ENCODE assay signal across 10 cellular contexts in the genomic region with DNA sequence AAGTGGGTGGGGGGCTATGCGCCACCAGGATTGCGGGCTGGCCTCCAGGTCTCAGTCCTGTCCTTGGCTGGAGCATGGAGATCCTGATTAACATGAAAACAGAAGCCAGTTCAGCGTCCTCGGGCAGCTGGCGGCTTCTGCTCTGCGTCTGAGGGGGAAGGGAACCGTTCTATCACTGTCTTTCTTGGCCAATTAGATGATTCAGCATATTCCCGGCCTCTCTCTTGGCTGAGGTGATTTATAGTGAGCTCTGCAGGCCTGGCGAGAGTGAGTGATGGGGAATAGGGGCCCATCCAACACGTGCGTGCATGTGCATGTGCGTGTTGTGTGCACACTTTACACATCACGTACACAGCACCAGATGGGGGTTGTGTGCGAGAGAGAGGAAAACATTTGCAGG.
DNase-seq lines count a peak whose midpoint lies in the region; ATAC-seq and TF ChIP-seq lines count a peak whose summit lies in the region.
"Had no signal": no experiment of that assay in that cellular context is flagged by ENCODE, and none has a peak within 500 bp of the region (broad histone marks: within the 10 kb centered on the region; RNA-seq: fewer than 3 reads in every experiment).

No MANE protein-coding gene starts in this region.

- in situ Hi-C loops in GM13976 (cut with MboI; ENCODE audit: low sequenced_read_pairs, unreplicated experiment): no loop called here

- H3F3A ChIP-seq in MM.1S (ENCODE audit: insufficient read depth, low read length): no peaks in the 10 kb centered on the region

- H3K4me1 ChIP-seq in HEK293 (ENCODE audit: control insufficient read depth, insufficient read depth, low read length): no peaks in the 10 kb centered on the region
- no peaks in the 10 kb centered on the region for H3K4me1 ChIP-seq in heart left ventricle
- no peaks in the 10 kb centered on the region for H3K4me1 ChIP-seq in MM.1S (ENCODE audit: low read length)
- H3K4me1 ChIP-seq: SJSA1 had no signal

- no peak for TF ChIP-seq POLR2A in heart left ventricle (IDR thresholded peaks at IDR 0.05)

- DNase-seq in OCI-M1 (lab: John Stamatoyannopoulos, UW) (peak; percentile 84), heart left ventricle (peak; percentile 12 to 52 (median 36)), renal cortical epithelial cell (ENCODE audit: low read depth) (peak; percentile 15), GM13976 (ENCODE audit: low spot score) (no peak), NCI-H187 treated with DMSO at 0.1 percent for 48 hours (lab: John Stamatoyannopoulos, UW) (no peak), MM.1S (no peak)
- no peak for DNase-seq in stimulated activated CD4-positive, alpha-beta T cell treated with anti-CD3 and anti-CD28 coated beads, Interleukin-15, amount 100 ng/mL, for 24 hours
- DNase-seq: stimulated activated naive B cell treated with anti-CD40 and anti-IgM and Interleukin-4, amounts not matched to agents 10 μg/mL and 1 μg/mL and 100 μg/mL, for 72 hours had no signal

- H3K27me3 ChIP-seq in heart left ventricle (peaks cover 0 to 20% (median 0%) of the 10 kb centered on the region in 9 donors), MM.1S (replicated peaks; ENCODE audit: insufficient read depth, low read length) (no peaks in the 10 kb centered on the region)
- H3K27me3 ChIP-seq: SJSA1 had no signal

- H2AFZ ChIP-seq in MM.1S (ENCODE audit: low read length): no peak overlapping the region

- H3K4me2 ChIP-seq in MM.1S (ENCODE audit: low read depth, low read length): no peak overlapping the region

- peak in 3 of 4 donors; percentile 49 to 70 (median 67) for ATAC-seq in heart left ventricle
- ATAC-seq: stimulated activated naive B cell treated with anti-CD40 and anti-IgM and Interleukin-4, amounts not matched to agents 10 μg/mL and 1 μg/mL and 100 μg/mL, for 72 hours had no signal

- POLR2A ChIA-PET in HEK293 (lab: Yijun Ruan, JAX): no interaction called here

- intact Hi-C loops in heart left ventricle (cut with DNase I): no loop called here

- no peaks in the 10 kb centered on the region for H4K20me1 ChIP-seq in MM.1S (ENCODE audit: insufficient read depth, low read length)

- H3K4me3 ChIP-seq in HEK293 (ENCODE audit: low read depth, low read length) (no peak overlapping the region), heart left ventricle (peak overlapping the region in 3 of 12 donors; percentile 4 to 26 (median 25)), MM.1S (ENCODE audit: low read length) (no peak overlapping the region)
- H3K4me3 ChIP-seq: SJSA1 had no signal

- H3K27ac ChIP-seq in HEK293 (ENCODE audit: extremely low read depth, low read depth, low read length) (no peak overlapping the region), heart left ventricle (no peak overlapping the region), MM.1S (ENCODE audit: low read length) (no peak overlapping the region)
- H3K27ac ChIP-seq: SJSA1 had no signal

- CTCF ChIA-PET in HEK293 (lab: Yijun Ruan, JAX): no interaction called here

- H3K36me3 ChIP-seq in HEK293 (ENCODE audit: control insufficient read depth in 2 of 2, insufficient read depth in 1 of 2, low read length in 2 of 2) (no peaks in the 10 kb centered on the region), heart left ventricle (no peaks in the 10 kb centered on the region), MM.1S (replicated peaks; ENCODE audit: insufficient read depth, low read length) (no peaks in the 10 kb centered on the region)
- H3K36me3 ChIP-seq: SJSA1 had no signal

- H3K9ac ChIP-seq in MM.1S (ENCODE audit: low read length): no peak overlapping the region

- TF ChIP-seq CTCF in HEK293 (tag by site-specific recombination; IDR thresholded peaks at IDR 0.05) (no peak), heart left ventricle (IDR thresholded peaks at IDR 0.05) (no peak), GM13976 (IDR thresholded peaks at IDR 0.05; ENCODE audit: borderline replicate concordance, control extremely low read depth, extremely low read depth, insufficient read depth, missing control alignments) (no peak), MM.1S (IDR thresholded peaks at IDR 0.05; ENCODE audit: low read length) (no peak)

- H3K9me2 ChIP-seq in MM.1S (replicated peaks; ENCODE audit: insufficient read depth, low read length): no peaks in the 10 kb centered on the region

- H3K9me3 ChIP-seq in HEK293 (ENCODE audit: control insufficient read depth, insufficient read depth, low read depth, low read length) (no peaks in the 10 kb centered on the region), heart left ventricle (no peaks in the 10 kb centered on the region), MM.1S (replicated peaks; ENCODE audit: insufficient read depth, low read length) (no peaks in the 10 kb centered on the region)
- H3K9me3 ChIP-seq: SJSA1 had no signal

- no peaks in the 10 kb centered on the region for H3K79me2 ChIP-seq in MM.1S (ENCODE audit: low read length)

- WGBS in heart left ventricle, 4 donors: 43 to 54% (median 52%) methylated on average over 14 of the region's 14 CpGs

TF ChIP-seq in HEK293, 187 proteins besides CTCF, POLR2A, EP300 and RAD21:
- peak; percentile 32 for TF ChIP-seq OSR2 (tag by site-specific recombination; IDR thresholded peaks at IDR 0.05)
- TF ChIP-seq ZNF175 (tag by site-specific recombination; IDR thresholded peaks at IDR 0.05): no peak
- peak; percentile 13 for TF ChIP-seq SETDB1 (IDR thresholded peaks at IDR 0.05; ENCODE audit: insufficient read length, low read length)
- TF ChIP-seq TRIM28 (IDR thresholded peaks at IDR 0.05; ENCODE audit: borderline replicate concordance, low read length): peak; percentile 84; the same call in 1 of the 2 replicates
- TF ChIP-seq ZNF670 (tag by site-specific recombination; IDR thresholded peaks at IDR 0.05; ENCODE audit: low read depth): no peak
- no peak for TF ChIP-seq GLI2 (tag by site-specific recombination; IDR thresholded peaks at IDR 0.05; ENCODE audit: borderline replicate concordance, low read depth)
- TF ChIP-seq SCRT1 (tag by site-specific recombination; IDR thresholded peaks at IDR 0.05; ENCODE audit: borderline replicate concordance): no peak

Comparison
In these comparisons a context has a peak if more than half of its experiments do, and no peak if none do; other contexts are left out.
1. DNase-seq: peak in OCI-M1 (single experiment), heart left ventricle (5 of 5) and renal cortical epithelial cell (single experiment); none in GM13976 (single experiment), NCI-H187 treated with DMSO at 0.1 percent for 48 hours (single experiment), stimulated activated CD4-positive, alpha-beta T cell treated with anti-CD3 and anti-CD28 coated beads, Interleukin-15, amount 100 ng/mL, for 24 hours (single experiment) and MM.1S (single experiment).